In the genomic region with DNA sequence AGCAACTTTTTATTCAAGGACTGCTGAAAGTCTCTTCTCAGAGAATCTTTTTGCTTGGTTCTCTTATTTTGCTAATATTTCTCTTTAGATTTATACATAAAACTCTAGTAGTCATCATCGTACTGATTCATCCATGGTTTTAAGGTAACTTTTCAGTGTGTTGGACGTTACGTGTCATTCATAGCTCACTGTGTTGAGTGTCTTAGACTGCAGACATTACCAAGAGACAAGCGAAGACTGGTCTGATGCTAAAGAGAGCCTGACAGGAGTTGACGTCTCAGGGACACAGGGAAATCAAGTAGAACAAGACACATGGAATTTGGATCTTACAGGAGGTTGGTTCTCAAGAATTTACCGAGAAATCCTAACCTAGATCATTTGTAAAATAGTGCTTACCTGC, we compare ENCODE assay signal across 29 cellular contexts. TPM values are rescaled to one million over a fixed set of nuclear protein-coding genes. Genes with fewer than 3 reads are reported as not detected.
"Had no signal": no experiment of that assay in that cellular context is flagged by ENCODE, and none has a peak within 500 bp of the region (broad histone marks: within the 10 kb centered on the region; RNA-seq: fewer than 3 reads in every experiment).

No MANE protein-coding gene starts in this region.

- H3K27ac ChIP-seq: left lung, lower lobe of right lung, pancreas, prostate gland, skin epidermis, stomach, testis, thyroid gland, transverse colon, upper lobe of left lung, vagina had no signal

- H3K36me3 ChIP-seq: left lung, lower lobe of right lung, pancreas, prostate gland, stomach, thyroid gland, transverse colon, upper lobe of left lung, vagina had no signal

- ATAC-seq: left colon; left lung; lower lobe of right lung; naive thymus-derived CD8-positive, alpha-beta T cell; pancreas; right cardiac atrium; sciatic nerve; stimulated activated naive B cell treated with anti-CD40 and anti-IgM and Interleukin-4, amounts not matched to agents 10 μg/mL and 1 μg/mL and 100 μg/mL, for 72 hours; stimulated activated naive CD8-positive, alpha-beta T cell treated with anti-CD3 and anti-CD28 coated beads, Interleukin-15, Interleukin-2, amounts not matched to agents 100 U/mL and 50 U/mL, for 24 hours had no signal

- H3K9me3 ChIP-seq: left lung, lower lobe of right lung, pancreas, prostate gland, stomach, testis, thyroid gland, transverse colon, upper lobe of left lung, vagina had no signal

- H3K4me3 Mint-ChIP-seq: naive thymus-derived CD8-positive, alpha-beta T cell; nephron; neural crest cell; stimulated activated naive B cell treated with anti-CD40 and anti-IgM and Interleukin-4, amounts not matched to agents 10 μg/mL and 1 μg/mL and 100 μg/mL, for 72 hours had no signal

- DNase-seq: kidney; left colon; left lung; lower lobe of right lung; mammary epithelial cell; mesenchymal stem cell; naive thymus-derived CD8-positive, alpha-beta T cell; nucleus accumbens; pancreas; posterior cingulate gyrus; retina; right cardiac atrium; stimulated activated CD4-positive, alpha-beta T cell treated with anti-CD3 and anti-CD28 coated beads, Interleukin-12 subunit alpha, Interleukin-12 subunit beta, amount 100 ng/mL, for 4 hours; stimulated activated CD4-positive, alpha-beta T cell treated with anti-CD3 and anti-CD28 coated beads, Interleukin-15, amount 100 ng/mL, for 24 hours; stimulated activated CD4-positive, alpha-beta T cell treated with anti-CD3 and anti-CD28 coated beads, Interleukin-2, amount 100 ng/mL, for 24 hours; stimulated activated CD4-positive, alpha-beta T cell treated with anti-CD3 and anti-CD28 coated beads, Interleukin-4, amount 100 ng/mL, for 1 hour; stimulated activated naive B cell treated with anti-CD40 and anti-IgM and Interleukin-4, amounts not matched to agents 10 μg/mL and 1 μg/mL and 100 μg/mL, for 72 hours; stimulated activated naive CD8-positive, alpha-beta T cell treated with anti-CD3 and anti-CD28 coated beads, Interleukin-15, Interleukin-2, amounts not matched to agents 100 U/mL and 50 U/mL, for 24 hours; stomach; testis; thyroid gland; transverse colon; upper lobe of left lung had no signal

- H3K27ac Mint-ChIP-seq: naive thymus-derived CD8-positive, alpha-beta T cell; nephron; stimulated activated naive B cell treated with anti-CD40 and anti-IgM and Interleukin-4, amounts not matched to agents 10 μg/mL and 1 μg/mL and 100 μg/mL, for 72 hours had no signal

- H3K36me3 Mint-ChIP-seq: stimulated activated naive B cell treated with anti-CD40 and anti-IgM and Interleukin-4, amounts not matched to agents 10 μg/mL and 1 μg/mL and 100 μg/mL, for 72 hours had no signal

- H3K4me1 ChIP-seq: left lung, lower lobe of right lung, prostate gland, stomach, testis, thyroid gland, transverse colon, upper lobe of left lung, vagina had no signal

- H3K27me3 ChIP-seq: left lung, pancreas, stomach, testis, thyroid gland, transverse colon, upper lobe of left lung, vagina had no signal

- H3K9me3 Mint-ChIP-seq: naive thymus-derived CD8-positive, alpha-beta T cell; nephron; neural crest cell; stimulated activated naive B cell treated with anti-CD40 and anti-IgM and Interleukin-4, amounts not matched to agents 10 μg/mL and 1 μg/mL and 100 μg/mL, for 72 hours had no signal

- H3K4me3 ChIP-seq: left lung, lower lobe of right lung, pancreas, prostate gland, skin epidermis, stomach, testis, thyroid gland, transverse colon, upper lobe of left lung, vagina had no signal

- H3K27me3 Mint-ChIP-seq: naive thymus-derived CD8-positive, alpha-beta T cell; stimulated activated naive B cell treated with anti-CD40 and anti-IgM and Interleukin-4, amounts not matched to agents 10 μg/mL and 1 μg/mL and 100 μg/mL, for 72 hours had no signal

- H3K4me1 Mint-ChIP-seq: naive thymus-derived CD8-positive, alpha-beta T cell; nephron; stimulated activated naive B cell treated with anti-CD40 and anti-IgM and Interleukin-4, amounts not matched to agents 10 μg/mL and 1 μg/mL and 100 μg/mL, for 72 hours had no signal

RNA-seq across cellular contexts. Expression of gene RAMP1, which starts 35.3 kb away (rescaled TPM):
- total RNA-seq: naive thymus-derived CD8-positive, alpha-beta T cell had no signal
